8 cellular contexts compared by ENCODE assay signal in genomic region chr5:138178516-138179276, GRCh38. TPM values are rescaled to one million over a fixed set of nuclear protein-coding genes. Genes with fewer than 3 reads are reported as not detected.
DNase-seq lines count a peak whose midpoint lies in the region; ATAC-seq and TF ChIP-seq lines count a peak whose summit lies in the region.

Gene BRD8, minus strand, starts transcription at chr5:138178630. Its CDS starts 16 bp downstream, at chr5:138178614.
Gene KIF20A, plus strand, starts transcription at chr5:138179112. Its CDS starts 569 bp downstream, at chr5:138179681.

- H3K4me1 Mint-ChIP-seq in type B pancreatic cell (ENCODE audit: unreplicated experiment): peaks cover 13% of the 10 kb centered on the region

- no peaks in the 10 kb centered on the region for H3K27me3 Mint-ChIP-seq in type B pancreatic cell

- peak within 1 kb of the TSS; percentile 66 to 93 (median 82) for H3K27ac ChIP-seq in adrenal gland
- H3K27ac ChIP-seq in heart left ventricle: peak within 1 kb of the TSS; percentile 43 to 94 (median 90)

- no peak within 1 kb of the TSS for H3K4me3 Mint-ChIP-seq in type B pancreatic cell

- peak; percentile 88 for ATAC-seq in HG02840 (IDR thresholded peaks at IDR 0.05; ENCODE audit: low FRiP score, unreplicated experiment)
- peak; percentile 95 to 98 (median 98) for ATAC-seq in heart left ventricle

- DNase-seq in GM13976 (ENCODE audit: low spot score) (peak; percentile 88), NCI-H1436 (lab: John Stamatoyannopoulos, UW) (peak; percentile 94), SW480 (ENCODE audit: low spot score) (peak; percentile 99), adrenal gland (peak; percentile 95 to 99 (median 99)), heart left ventricle (peak; percentile 94 to 98 (median 97)), pons (ENCODE audit: low spot score) (peak; percentile 99), type B pancreatic cell (ENCODE audit: extremely low spot score, unreplicated experiment) (peak; percentile 90)

- H3K9me3 ChIP-seq in adrenal gland (replicated peaks in 1 of 3) (no peaks in the 10 kb centered on the region), heart left ventricle (no peaks in the 10 kb centered on the region)

- H3K4me1 ChIP-seq in adrenal gland (replicated peaks in 1 of 2) (peaks cover 10 to 14% of the 10 kb centered on the region in 2 donors), heart left ventricle (peaks cover 2 to 31% (median 19%) of the 10 kb centered on the region in 12 donors)

- TF ChIP-seq CTCF in GM13976 (IDR thresholded peaks at IDR 0.05; ENCODE audit: borderline replicate concordance, control extremely low read depth, extremely low read depth, insufficient read depth, missing control alignments): no peak
- TF ChIP-seq CTCF in adrenal gland (IDR thresholded peaks at IDR 0.05): no peak
- TF ChIP-seq CTCF in heart left ventricle (IDR thresholded peaks at IDR 0.05): no peak
- no peak for TF ChIP-seq CTCF in type B pancreatic cell (conservative IDR thresholded peaks at IDR 0.05)

- WGBS in adrenal gland, 4 donors: 0 to 1% (median 0%) methylated on average over 33 to 41 of the region's 41 CpGs
- 0 to 1% (median 1%) methylated on average over 38 to 41 of the region's 41 CpGs for WGBS in heart left ventricle, 4 donors

- H3K36me3 ChIP-seq in adrenal gland (replicated peaks in 1 of 2) (peaks cover 0 to 24% of the 10 kb centered on the region in 2 donors), heart left ventricle (peaks cover 0 to 53% (median 32%) of the 10 kb centered on the region in 9 donors)

- peaks cover 9% of the 10 kb centered on the region for H3K36me3 Mint-ChIP-seq in type B pancreatic cell

- in situ Hi-C loops in GM13976 (cut with MboI; ENCODE audit: low sequenced_read_pairs, unreplicated experiment): loop anchor here (25.0 kb wide), 1 partner anchor 234 kb away; no protein-coding TSS in a partner anchor

- H3K27ac Mint-ChIP-seq in type B pancreatic cell: no peak within 1 kb of the TSS

- TF ChIP-seq POLR2A in adrenal gland (IDR thresholded peaks at IDR 0.05) (peak in 1 of 2 donors; percentile 51), heart left ventricle (IDR thresholded peaks at IDR 0.05) (peak in 1 of 2 donors; percentile 44)

- H3K4me3 ChIP-seq in adrenal gland (peak within 1 kb of the TSS; percentile 35 to 94 (median 84)), heart left ventricle (peak within 1 kb of the TSS; percentile 62 to 95 (median 84))

- H3K27me3 ChIP-seq in adrenal gland (no peaks in the 10 kb centered on the region), heart left ventricle (no peaks in the 10 kb centered on the region)

- intact Hi-C loops in adrenal gland (cut with DNase I): no loop called here
- intact Hi-C loops in heart left ventricle (cut with DNase I): no loop called here

- H3K9me3 Mint-ChIP-seq in type B pancreatic cell: no peaks in the 10 kb centered on the region

RNA-seq across cellular contexts. Expression of gene BRD8, which starts in this region (rescaled TPM):
- total RNA-seq in adrenal gland (10 to 100 TPM; 16.4 to 71.4 (median 39.7) TPM), heart left ventricle (10 to 100 TPM; 16.6 to 30.2 (median 23.0) TPM), type B pancreatic cell (ENCODE audit: low replicate concordance) (77.8 and 138 TPM in 2 replicates)
- polyA plus RNA-seq in adrenal gland (10 to 100 TPM; 45.0 to 74.9 (median 66.7) TPM), heart left ventricle (10 to 100 TPM; 17.6 to 22.6 TPM)

RNA-seq across cellular contexts. Expression of gene KIF20A, which starts in this region (rescaled TPM):
- 1 to 10 TPM; 1.3 to 5.2 (median 2.0) TPM for total RNA-seq in adrenal gland
- polyA plus RNA-seq in adrenal gland: 1 to 10 TPM in 1 of 3 donors, under 1 TPM in 2; 0.32 to 1.8 (median 0.54) TPM
- total RNA-seq in heart left ventricle: 10 to 100 TPM in 1 of 9 donors, 1 to 10 TPM in 2, under 1 TPM in 5, not detected in 1; 0.14 to 12.2 (median 0.79) TPM
- polyA plus RNA-seq in heart left ventricle: under 1 TPM in 1 of 2 donors, not detected in 1; 0.12 TPM
- 20.5 and 61.0 TPM in 2 replicates for total RNA-seq in type B pancreatic cell (ENCODE audit: low replicate concordance)

Comparison
In these comparisons a context has a peak if more than half of its experiments do, and no peak if none do; other contexts are left out.
1. Peak in every context shown above with its lines: DNase-seq, ATAC-seq, H3K4me3 ChIP-seq and H3K27ac ChIP-seq.